Comparison of ENCODE assay signal across 17 cellular contexts in genomic region chr9:127384016-127384730, GRCh38.
"Had no signal": no experiment of that assay in that cellular context is flagged by ENCODE, and none has a peak within 500 bp of the region (broad histone marks: within the 10 kb centered on the region; RNA-seq: fewer than 3 reads in every experiment).

No MANE protein-coding gene starts in this region.

- H3K27me3 ChIP-seq: foreskin keratinocyte, heart left ventricle, ovary, stomach, vagina had no signal

- H3K27ac ChIP-seq: foreskin keratinocyte, heart left ventricle, ovary, stomach, thoracic aorta, vagina had no signal

- ATAC-seq: activated T-cell treated with anti-CD3 and anti-CD28 coated beads, Interleukin-2, amount 50 U/mL, for 4 hours; foreskin keratinocyte; heart left ventricle; natural killer cell treated with Interleukin-12 subunit alpha and Interleukin-12 subunit beta and Interleukin-15 and Interleukin-18, amount 100 ng/mL, for 72 hours; T-cell had no signal

- H3K4me3 Mint-ChIP-seq: activated B cell treated with CpG ODN at 0.5 μM for 24 hours; activated CD4-positive, alpha-beta T cell treated with anti-CD3 and anti-CD28 coated beads, Interleukin-2, amount 10 ng/mL, durations not matched to agents 24 days and 14 days; activated T-cell treated with anti-CD3 and anti-CD28 coated beads, Interleukin-2, amount 50 U/mL, for 4 hours; memory B cell; natural killer cell treated with Interleukin-12 subunit alpha and Interleukin-12 subunit beta and Interleukin-15 and Interleukin-18, amount 100 ng/mL, for 72 hours; T-cell had no signal

- FAIRE-seq: endothelial cell of umbilical vein had no signal

- H3K4me3 ChIP-seq: heart left ventricle, ovary, stomach, thoracic aorta, vagina had no signal

- H3K36me3 ChIP-seq: ovary, stomach, vagina had no signal

- H3K9me3 Mint-ChIP-seq: natural killer cell treated with Interleukin-12 subunit alpha and Interleukin-12 subunit beta and Interleukin-15 and Interleukin-18, amount 100 ng/mL, for 72 hours had no signal

- DNase-seq: activated B cell treated with CpG ODN at 0.5 μM for 24 hours; activated CD4-positive, alpha-beta T cell treated with anti-CD3 and anti-CD28 coated beads, Interleukin-2, amount 10 ng/mL, durations not matched to agents 24 days and 14 days; activated gamma-delta T cell treated with Interleukin-2 at 50 U/mL for 16 hours; activated T-cell treated with anti-CD3 and anti-CD28 coated beads, Interleukin-2, amount 50 U/mL, for 4 hours; effector CD4-positive, alpha-beta T cell; foreskin keratinocyte; stimulated activated CD4-positive, alpha-beta T cell treated with anti-CD3 and anti-CD28 coated beads, Interleukin-15, amount 100 ng/mL, for 24 hours; stimulated activated CD4-positive, alpha-beta T cell treated with anti-CD3 and anti-CD28 coated beads, Interleukin-4, amount 100 ng/mL, for 24 hours; stomach had no signal

- H3K36me3 Mint-ChIP-seq: memory B cell; natural killer cell treated with Interleukin-12 subunit alpha and Interleukin-12 subunit beta and Interleukin-15 and Interleukin-18, amount 100 ng/mL, for 72 hours; T-cell had no signal

- H3K27ac Mint-ChIP-seq: activated B cell treated with CpG ODN at 0.5 μM for 24 hours; activated CD4-positive, alpha-beta T cell treated with anti-CD3 and anti-CD28 coated beads, Interleukin-2, amount 10 ng/mL, durations not matched to agents 24 days and 14 days; memory B cell; T-cell had no signal

- H3K9me3 ChIP-seq: ovary, thoracic aorta, vagina had no signal
